8 cellular contexts compared by ENCODE assay signal in genomic region chr2:180980185-180980942, GRCh38. TPM values are rescaled to one million over a fixed set of nuclear protein-coding genes. Genes with fewer than 3 reads are reported as not detected.
DNase-seq lines count a peak whose midpoint lies in the region; ATAC-seq and TF ChIP-seq lines count a peak whose summit lies in the region.

Gene UBE2E3, plus strand, starts transcription at chr2:180980605. Its CDS starts 1,438 bp downstream, at chr2:180982043.

- no peaks in the 10 kb centered on the region for H3K9me3 ChIP-seq in lower lobe of right lung

- H3K27me3 ChIP-seq in lower lobe of right lung (ENCODE audit: low read depth), result no peaks in the 10 kb centered on the region

- H3K27ac Mint-ChIP-seq in activated CD8-positive, alpha-beta T cell treated with anti-CD3 and anti-CD28 coated beads for 36 hours, result peak within 1 kb of the TSS; percentile 98

- peaks cover 37% of the 10 kb centered on the region for H3K4me1 ChIP-seq in lower lobe of right lung

- no peaks in the 10 kb centered on the region for H3K36me3 ChIP-seq in lower lobe of right lung

- POLR2A ChIA-PET in activated CD8-positive, alpha-beta T cell treated with anti-CD3 and anti-CD28 coated beads for 36 hours (lab: Charles Lee), result interaction anchor here (0.7 to 2.9 kb wide), 9 partner anchors 10 to 911 kb away, joined by 3 to 20 read pairs (median 5); partner anchors contain the start of gene ITPRID2

- TF ChIP-seq CTCF in activated CD8-positive, alpha-beta T cell treated with anti-CD3 and anti-CD28 coated beads for 36 hours (IDR thresholded peaks at IDR 0.05), result peak; percentile 56
- peak; percentile 49 for TF ChIP-seq CTCF in lower lobe of right lung (IDR thresholded peaks at IDR 0.05)

- peak within 1 kb of the TSS; percentile 94 for H3K4me3 Mint-ChIP-seq in activated CD8-positive, alpha-beta T cell treated with anti-CD3 and anti-CD28 coated beads for 36 hours

- intact Hi-C loops in activated CD8-positive, alpha-beta T cell treated with anti-CD3 and anti-CD28 coated beads for 36 hours (cut with micrococcal nuclease), result loop anchor here (5.0 kb wide), 2 partner anchors 57 to 477 kb away; partner anchors contain the start of gene ITGA4
- intact Hi-C loops in lower lobe of right lung (cut with DNase I), result no loop called here

- CTCF ChIA-PET in activated CD8-positive, alpha-beta T cell treated with anti-CD3 and anti-CD28 coated beads for 36 hours (lab: Charles Lee), result interaction anchor here (0.6 to 3.0 kb wide), 18 partner anchors 9 to 857 kb away, joined by 3 to 18 read pairs (median 3); no protein-coding TSS in a partner anchor

- H3K27me3 Mint-ChIP-seq in activated CD8-positive, alpha-beta T cell treated with anti-CD3 and anti-CD28 coated beads for 36 hours, result no peaks in the 10 kb centered on the region

- DNase-seq in AG20443 (ENCODE audit: low spot score) (peak; percentile 90), NCI-H526 treated with DMSO at 0.1 percent for 48 hours (lab: John Stamatoyannopoulos, UW) (peak; percentile 68), ecto neural progenitor cell (ENCODE audit: low spot score) (peak; percentile 93), lower lobe of right lung (peak; percentile 87)
- DNase-seq in activated CD8-positive, alpha-beta T cell treated with anti-CD3 and anti-CD28 coated beads for 36 hours, result peak; percentile 83
- peak; percentile 54 to 70 (median 57) for DNase-seq in stimulated activated CD4-positive, alpha-beta T cell treated with anti-CD3 and anti-CD28 coated beads, TNF-alpha, amount 100 ng/mL, for 24 hours (ENCODE audit: low read depth in 3 of 3)

- peak; percentile 83 for ATAC-seq in GM18907 (IDR thresholded peaks at IDR 0.05; ENCODE audit: unreplicated experiment)
- ATAC-seq in HG03139 (IDR thresholded peaks at IDR 0.05; ENCODE audit: unreplicated experiment), result peak; percentile 68
- peak; percentile 81 for ATAC-seq in activated CD8-positive, alpha-beta T cell treated with anti-CD3 and anti-CD28 coated beads for 36 hours
- peak; percentile 95 to 96 for ATAC-seq in lower lobe of right lung

- peaks cover 22% of the 10 kb centered on the region for H3K36me3 Mint-ChIP-seq in activated CD8-positive, alpha-beta T cell treated with anti-CD3 and anti-CD28 coated beads for 36 hours (ENCODE audit: low read depth)

- no peaks in the 10 kb centered on the region for H3K9me3 Mint-ChIP-seq in activated CD8-positive, alpha-beta T cell treated with anti-CD3 and anti-CD28 coated beads for 36 hours

- H3K27ac ChIP-seq in lower lobe of right lung, result peak within 1 kb of the TSS; percentile 85

- peak within 1 kb of the TSS; percentile 71 for H3K4me3 ChIP-seq in lower lobe of right lung

- peaks cover 39% of the 10 kb centered on the region for H3K4me1 Mint-ChIP-seq in activated CD8-positive, alpha-beta T cell treated with anti-CD3 and anti-CD28 coated beads for 36 hours (ENCODE audit: low read depth)

RNA-seq across cellular contexts. Expression of gene UBE2E3, which starts in this region (rescaled TPM):
- 10 to 100 TPM; 26.7 to 29.4 TPM for total RNA-seq in activated CD8-positive, alpha-beta T cell treated with anti-CD3 and anti-CD28 coated beads for 36 hours
- total RNA-seq in lower lobe of right lung, result 39.7 TPM

Comparison
In these comparisons a context has a peak if more than half of its experiments do, and no peak if none do; other contexts are left out.
1. Peak in every context shown above with its lines: DNase-seq, ATAC-seq, H3K4me3 ChIP-seq and H3K27ac ChIP-seq.